Comparison of ENCODE assay signal across 25 cellular contexts in genomic region chr1:42504535-42505128, GRCh38. TPM values are rescaled to one million over a fixed set of nuclear protein-coding genes. Genes with fewer than 3 reads are reported as not detected.
DNase-seq lines count a peak whose midpoint lies in the region; ATAC-seq, FAIRE-seq and TF ChIP-seq lines count a peak whose summit lies in the region.
"Had no signal": no experiment of that assay in that cellular context is flagged by ENCODE, and none has a peak within 500 bp of the region (broad histone marks: within the 10 kb centered on the region; RNA-seq: fewer than 3 reads in every experiment).

No MANE protein-coding gene starts in this region.

- TF ChIP-seq CTCF in A549 (IDR thresholded peaks at IDR 0.05) (no peak), endodermal cell (conservative IDR thresholded peaks at IDR 0.05) (peak; percentile 35), progenitor cell of endocrine pancreas (IDR thresholded peaks at IDR 0.05; ENCODE audit: unreplicated experiment) (no peak)

- H3K36me3 ChIP-seq in endodermal cell (ENCODE audit: control insufficient read depth, insufficient read depth, low read length): no peaks in the 10 kb centered on the region
- H3K36me3 ChIP-seq: SJCRH30 had no signal

- TF ChIP-seq RAD21 in A549 (conservative IDR thresholded peaks at IDR 0.05 in 1 of 2, IDR thresholded peaks at IDR 0.05 in 1 of 2): no peak

- 52% methylated on average over 2 of the region's 2 CpGs for WGBS in A549 (ENCODE audit: missing lambda C conversion rate)
- WGBS in endodermal cell (ENCODE audit: insufficient coverage in 1 of 2, insufficient read length in 1 of 2), 2 experiments: 95 to 100% methylated on average over 2 of the region's 2 CpGs

- ATAC-seq in A549 (no peak), HG03565 (IDR thresholded peaks at IDR 0.05; ENCODE audit: unreplicated experiment) (no peak)
- ATAC-seq: SK-N-SH treated with all-trans-retinoic acid at 6 μM for 48 hours had no signal

- CTCF ChIA-PET in A549 (lab: Yijun Ruan, JAX): no interaction called here

- DNase-seq in A549 (ENCODE audit: low read depth in 1 of 2, low spot score in 1 of 2): no peak
- peak; percentile 6 for DNase-seq in ELR (ENCODE audit: low read depth)
- DNase-seq in NCI-H226: peak; percentile 7
- no peak for DNase-seq in endodermal cell
- DNase-seq in activated CD4-positive, alpha-beta T cell treated with anti-CD3 and anti-CD28 coated beads for 4 hours: no peak
- DNase-seq in progenitor cell of endocrine pancreas (ENCODE audit: low spot score, unreplicated experiment): no peak
- no peak for DNase-seq in central memory CD4-positive, alpha-beta T cell
- DNase-seq: CD8-positive, alpha-beta memory T cell; DMS153; HCEC 1CT; KBM-7; NCI-H1105 treated with DMSO at 0.1 percent for 48 hours; NCI-H146; NCI-H1930; NCI-H446 treated with DMSO at 0.1 percent for 48 hours; NCI-H526; SJCRH30; T-helper 2 cell had no signal

- H3K9ac ChIP-seq in endodermal cell (ENCODE audit: extremely low read depth, low read length, poor library complexity, severe bottlenecking): no peak overlapping the region

- no peak for TF ChIP-seq EP300 in A549 (IDR thresholded peaks at IDR 0.05)

- no peaks in the 10 kb centered on the region for H3K27me3 ChIP-seq in endodermal cell (ENCODE audit: control insufficient read depth, insufficient read depth, low read length, poor library complexity, severe bottlenecking)
- H3K27me3 ChIP-seq: SJCRH30 had no signal

- H3K4me1 ChIP-seq in A549 (no peaks in the 10 kb centered on the region), endodermal cell (ENCODE audit: control insufficient read depth, insufficient read depth, low read length) (no peaks in the 10 kb centered on the region)
- H3K4me1 ChIP-seq: SJCRH30 had no signal

- FAIRE-seq in A549 (lab: Jason Lieb, UNC): no peak
- FAIRE-seq: G401.6, H1 had no signal

- no peak overlapping the region for H3K4me2 ChIP-seq in A549

- H3K4me3 Mint-ChIP-seq in endodermal cell (no peak overlapping the region), progenitor cell of endocrine pancreas (ENCODE audit: low read depth) (no peak overlapping the region)
- H3K4me3 Mint-ChIP-seq: CD8-positive, alpha-beta memory T cell had no signal

- H3K27ac Mint-ChIP-seq in endodermal cell (no peak overlapping the region), progenitor cell of endocrine pancreas (no peak overlapping the region)
- H3K27ac Mint-ChIP-seq: CD8-positive, alpha-beta memory T cell had no signal

- H3K36me3 Mint-ChIP-seq in endodermal cell (ENCODE audit: low read depth): peaks cover 37% of the 10 kb centered on the region
- peaks cover 82% of the 10 kb centered on the region for H3K36me3 Mint-ChIP-seq in progenitor cell of endocrine pancreas (ENCODE audit: insufficient read depth)

- no peak for TF ChIP-seq POLR2A in A549 (IDR thresholded peaks at IDR 0.05; ENCODE audit: low read length)

- peaks cover 21% of the 10 kb centered on the region for H3K9me3 ChIP-seq in A549
- H3K9me3 ChIP-seq in endodermal cell (ENCODE audit: control insufficient read depth, low read length): peaks cover 74% of the 10 kb centered on the region

- H3K4me1 Mint-ChIP-seq in endodermal cell: no peaks in the 10 kb centered on the region
- no peaks in the 10 kb centered on the region for H3K4me1 Mint-ChIP-seq in progenitor cell of endocrine pancreas (ENCODE audit: low read depth)
- H3K4me1 Mint-ChIP-seq: CD8-positive, alpha-beta memory T cell had no signal

- H3K4me3 ChIP-seq in A549 (no peak overlapping the region), endodermal cell (ENCODE audit: low read length) (peak overlapping the region; percentile 30)
- H3K4me3 ChIP-seq: SJCRH30 had no signal

- H3K27me3 Mint-ChIP-seq in endodermal cell (ENCODE audit: insufficient read depth): peaks cover 1% of the 10 kb centered on the region
- no peaks in the 10 kb centered on the region for H3K27me3 Mint-ChIP-seq in progenitor cell of endocrine pancreas

- no peak overlapping the region for H3K27ac ChIP-seq in A549
- no peak overlapping the region for H3K27ac ChIP-seq in endodermal cell (ENCODE audit: low read depth, low read length)
- H3K27ac ChIP-seq: C4-2B, SJCRH30 had no signal

- POLR2A ChIA-PET in A549 (lab: Yijun Ruan, JAX): no interaction called here

- H3K9me3 Mint-ChIP-seq in endodermal cell (peaks cover 92% of the 10 kb centered on the region), progenitor cell of endocrine pancreas (ENCODE audit: low read depth) (peaks cover 33% of the 10 kb centered on the region)

TF ChIP-seq in A549, 52 proteins besides CTCF, POLR2A, EP300 and RAD21:
- no peak for TF ChIP-seq ZNF302 (CRISPR knock-in tag; IDR thresholded peaks at IDR 0.05)
- TF ChIP-seq ZFP36 (IDR thresholded peaks at IDR 0.05; ENCODE audit: borderline replicate concordance, partially characterized antibody): peak; percentile 74
TF ChIP-seq in A549: peak in this region for 1.

RNA-seq across cellular contexts. Expression of gene CCDC30, which starts 41.5 kb away (rescaled TPM):
- polyA plus RNA-seq in A549 (2011; rRNA removed) (1.4 and 1.6 TPM in 2 replicates), A549 (2017; fragmentation: RNase III; extraction: RNeasy Plus Mini Kit Qiagen cat#74134 plus additional on column Dnase treatment) (0.62 to 0.75 TPM (median 0.63 TPM) in 3 replicates)
- 0.29 and 0.70 TPM in 2 replicates for polyA plus RNA-seq in A549 (2012; cell fraction: cytosol; rRNA removed)
- polyA plus RNA-seq in A549 (2012; cell fraction: nucleus; rRNA removed): 0.47 and 0.69 TPM in 2 replicates
- 2.8 and 3.0 TPM in 2 replicates for polyA minus RNA-seq in A549 (2011; rRNA and poly(A)+ RNA removed)
- total RNA-seq in endodermal cell (1 to 10 TPM; 4.8 to 6.4 TPM), progenitor cell of endocrine pancreas (17.3 and 23.6 TPM in 2 replicates)
- polyA plus RNA-seq in endodermal cell (2013, experiment 1 of 2): 4.3 TPM
- 5.5 TPM for polyA plus RNA-seq in endodermal cell (2013, experiment 2 of 2)

RNA-seq across cellular contexts. Expression of gene PPCS, which starts 48.3 kb away (rescaled TPM):
- polyA plus RNA-seq in A549 (2011; rRNA removed): 32.1 and 51.8 TPM in 2 replicates
- 44.8 and 57.0 TPM in 2 replicates for polyA plus RNA-seq in A549 (2012; cell fraction: cytosol; rRNA removed)
- 27.0 and 65.1 TPM in 2 replicates for polyA plus RNA-seq in A549 (2012; cell fraction: nucleus; rRNA removed)
- polyA plus RNA-seq in A549 (2017; fragmentation: RNase III; extraction: RNeasy Plus Mini Kit Qiagen cat#74134 plus additional on column Dnase treatment): 30.2 to 32.7 TPM (median 32.5 TPM) in 3 replicates
- 11.3 and 12.9 TPM in 2 replicates for polyA minus RNA-seq in A549 (2011; rRNA and poly(A)+ RNA removed)
- 10 to 100 TPM; 38.7 to 48.9 TPM for total RNA-seq in endodermal cell
- polyA plus RNA-seq in endodermal cell (2013, experiment 1 of 2): 36.5 TPM
- 31.5 TPM for polyA plus RNA-seq in endodermal cell (2013, experiment 2 of 2)
- 48.5 and 49.4 TPM in 2 replicates for total RNA-seq in progenitor cell of endocrine pancreas

RNA-seq across cellular contexts. Expression of gene ZMYND12, which starts 48.8 kb away (rescaled TPM):
- 0.90 and 0.91 TPM in 2 replicates for polyA plus RNA-seq in A549 (2011; rRNA removed)
- polyA plus RNA-seq in A549 (2012; cell fraction: cytosol; rRNA removed): 0.11 and 0.25 TPM in 2 replicates
- 0.08 and 0.17 TPM in 2 replicates for polyA plus RNA-seq in A549 (2012; cell fraction: nucleus; rRNA removed)
- polyA plus RNA-seq in A549 (2017; fragmentation: RNase III; extraction: RNeasy Plus Mini Kit Qiagen cat#74134 plus additional on column Dnase treatment): 0.37 to 0.57 TPM (median 0.47 TPM) in 3 replicates
- polyA minus RNA-seq in A549 (2011; rRNA and poly(A)+ RNA removed): 0.88 and 1.5 TPM in 2 replicates
- 1 to 10 TPM in 1 of 2 donors, under 1 TPM in 1; 0.44 to 1.1 TPM for total RNA-seq in endodermal cell
- polyA plus RNA-seq in endodermal cell (2013, experiment 1 of 2): 1.2 TPM
- 0.79 TPM for polyA plus RNA-seq in endodermal cell (2013, experiment 2 of 2)
- 0.89 and 2.0 TPM in 2 replicates for total RNA-seq in progenitor cell of endocrine pancreas
- total RNA-seq: H1, HT1080, LHCN-M2 had no signal
- polyA plus RNA-seq: CD8-positive, alpha-beta memory T cell had no signal

Comparison
In these comparisons a context has a peak if more than half of its experiments do, and no peak if none do; other contexts are left out.
1. DNase-seq: peak in ELR (single experiment) and NCI-H226 (single experiment); none in A549 (0 of 2), endodermal cell (single experiment), activated CD4-positive, alpha-beta T cell treated with anti-CD3 and anti-CD28 coated beads for 4 hours (0 of 2), progenitor cell of endocrine pancreas (single experiment) and central memory CD4-positive, alpha-beta T cell (single experiment).